In genomic region chr3:141249041-141249440, GRCh38 we compare ENCODE assay signal across 22 cellular contexts.
"Had no signal": no experiment of that assay in that cellular context is flagged by ENCODE, and none has a peak within 500 bp of the region (broad histone marks: within the 10 kb centered on the region; RNA-seq: fewer than 3 reads in every experiment).

No MANE protein-coding gene starts in this region.

- H3K27ac Mint-ChIP-seq: activated naive CD4-positive, alpha-beta T cell treated with anti-CD3 and anti-CD28 coated beads for 36 hours; activated naive CD8-positive, alpha-beta T cell treated with anti-CD3 and anti-CD28 coated beads, Interleukin-2, amount 10 ng/mL, durations not matched to agents 7 days and 5 days; activated T-cell treated with anti-CD3 and anti-CD28 coated beads, Interleukin-2, amount 50 U/mL, for 72 hours; mesothelial cell of epicardium; natural killer cell; T-helper 2 cell treated with Interferon-gamma antibody and Interleukin-4, amounts not matched to agents 5 μg/mL and 100 μg/mL, for 36 hours had no signal

- H3K27ac ChIP-seq: breast epithelium, colonic mucosa, dorsolateral prefrontal cortex, neutrophil, right lobe of liver, skin epidermis, stomach, VCaP had no signal

- H3K4me3 ChIP-seq: breast epithelium, colonic mucosa, dorsolateral prefrontal cortex, right lobe of liver, skin epidermis, stomach had no signal

- H3K27me3 ChIP-seq: breast epithelium, colonic mucosa, dorsolateral prefrontal cortex, neutrophil, right lobe of liver, stomach had no signal

- H3K4me3 Mint-ChIP-seq: activated naive CD4-positive, alpha-beta T cell treated with anti-CD3 and anti-CD28 coated beads for 36 hours; activated naive CD8-positive, alpha-beta T cell treated with anti-CD3 and anti-CD28 coated beads, Interleukin-2, amount 10 ng/mL, durations not matched to agents 7 days and 5 days; activated T-cell treated with anti-CD3 and anti-CD28 coated beads, Interleukin-2, amount 50 U/mL, for 72 hours; mesothelial cell of epicardium; natural killer cell; T-cell; T-helper 2 cell treated with Interferon-gamma antibody and Interleukin-4, amounts not matched to agents 5 μg/mL and 100 μg/mL, for 36 hours had no signal

- DNase-seq: activated CD4-positive, alpha-beta T cell treated with anti-CD3 and anti-CD28 coated beads, Interleukin-2, amount 50 U/mL, for 1 hour; activated effector memory CD4-positive, alpha-beta T cell treated with Interleukin-2 at 50 U/mL for 16 hours; activated naive CD4-positive, alpha-beta T cell treated with anti-CD3 and anti-CD28 coated beads for 36 hours; activated naive CD8-positive, alpha-beta T cell treated with anti-CD3 and anti-CD28 coated beads, Interleukin-2, amount 10 ng/mL, durations not matched to agents 7 days and 5 days; activated T-cell treated with anti-CD3 and anti-CD28 coated beads, Interleukin-2, amount 50 U/mL, for 72 hours; amniotic stem cell; colonic mucosa; dorsolateral prefrontal cortex; kidney; natural killer cell; right lobe of liver; stimulated activated CD4-positive, alpha-beta T cell treated with anti-CD3 and anti-CD28 coated beads, Interleukin-1b, Interleukin-23, amount 100 ng/mL, for 48 hours; stomach; T-cell; trophoblast cell had no signal

- ATAC-seq: activated CD4-positive, CD25-positive, alpha-beta regulatory T cell treated with anti-CD3 and anti-CD28 coated beads, Interleukin-2, amount 50 U/mL, for 24 hours; natural killer cell; right lobe of liver had no signal

- H3K4me1 Mint-ChIP-seq: activated naive CD8-positive, alpha-beta T cell treated with anti-CD3 and anti-CD28 coated beads, Interleukin-2, amount 10 ng/mL, durations not matched to agents 7 days and 5 days; mesothelial cell of epicardium had no signal

- H3K36me3 ChIP-seq: breast epithelium, colonic mucosa, neutrophil, right lobe of liver, stomach had no signal

- H3K9me3 ChIP-seq: breast epithelium, colonic mucosa, neutrophil, right lobe of liver, stomach had no signal

- H3K36me3 Mint-ChIP-seq: natural killer cell had no signal

- H3K9me3 Mint-ChIP-seq: activated naive CD4-positive, alpha-beta T cell treated with anti-CD3 and anti-CD28 coated beads for 36 hours; activated naive CD8-positive, alpha-beta T cell treated with anti-CD3 and anti-CD28 coated beads, Interleukin-2, amount 10 ng/mL, durations not matched to agents 7 days and 5 days; activated T-cell treated with anti-CD3 and anti-CD28 coated beads, Interleukin-2, amount 50 U/mL, for 72 hours; mesothelial cell of epicardium; natural killer cell; T-cell; T-helper 2 cell treated with Interferon-gamma antibody and Interleukin-4, amounts not matched to agents 5 μg/mL and 100 μg/mL, for 36 hours had no signal

- H3K4me1 ChIP-seq: breast epithelium, colonic mucosa, right lobe of liver, stomach had no signal

- H3K27me3 Mint-ChIP-seq: activated naive CD8-positive, alpha-beta T cell treated with anti-CD3 and anti-CD28 coated beads, Interleukin-2, amount 10 ng/mL, durations not matched to agents 7 days and 5 days; T-cell had no signal
